1 cellular context compared by ENCODE assay signal in genomic region chr2:170716851-170717598, GRCh38.
TF ChIP-seq lines count a peak whose summit lies in the region.

No MANE protein-coding gene starts in this region.

TF ChIP-seq in HepG2, 621 proteins besides CTCF, POLR2A, EP300 and RAD21 (continued from another document and continues in another):
- 0 out of 2 replicates have a peak, but pooled peaks have one; percentile 61 for TF ChIP-seq LBX2 (CRISPR knock-in tag; IDR thresholded peaks at IDR 0.05; ENCODE audit: borderline replicate concordance)
- no peak for TF ChIP-seq SNRNP70 (IDR thresholded peaks at IDR 0.05; ENCODE audit: low read depth, low read length)
- peak; percentile 92 for TF ChIP-seq ZNF607 (CRISPR knock-in tag; IDR thresholded peaks at IDR 0.05; ENCODE audit: borderline replicate concordance)
- TF ChIP-seq STAT5B (CRISPR knock-in tag; IDR thresholded peaks at IDR 0.05), result no peak
- TF ChIP-seq ARHGAP35 (CRISPR knock-in tag; IDR thresholded peaks at IDR 0.05; ENCODE audit: borderline replicate concordance), result peak; percentile 87
- peak; percentile 88; the same call in 1 of the 2 replicates for TF ChIP-seq ZNF431 (CRISPR knock-in tag; IDR thresholded peaks at IDR 0.05; ENCODE audit: borderline replicate concordance, low read depth)
- no peak for TF ChIP-seq BCL6 (CRISPR knock-in tag; IDR thresholded peaks at IDR 0.05)
- TF ChIP-seq CREM (IDR thresholded peaks at IDR 0.05), result no peak
- no peak for TF ChIP-seq CREM (CRISPR knock-in tag; IDR thresholded peaks at IDR 0.05)
- no peak for TF ChIP-seq ZNF496 (CRISPR knock-in tag; IDR thresholded peaks at IDR 0.05; ENCODE audit: insufficient replicate concordance)
- TF ChIP-seq FOXC1 (CRISPR knock-in tag; IDR thresholded peaks at IDR 0.05; ENCODE audit: borderline replicate concordance), result peak; percentile 85
- no peak for TF ChIP-seq RNF219 (CRISPR knock-in tag; IDR thresholded peaks at IDR 0.05)
- no peak for TF ChIP-seq IKZF1 (IDR thresholded peaks at IDR 0.05)
- TF ChIP-seq FOXA1 (IDR thresholded peaks at IDR 0.05), result no peak
- TF ChIP-seq FOXA1 (CRISPR knock-in tag; IDR thresholded peaks at IDR 0.05), result 0 out of 2 replicates have a peak, but pooled peaks have one; percentile 42
- TF ChIP-seq MYC (CRISPR knock-in tag; IDR thresholded peaks at IDR 0.05; ENCODE audit: borderline replicate concordance), result peak; percentile 94
- no peak for TF ChIP-seq GTF3A (CRISPR knock-in tag; conservative IDR thresholded peaks at IDR 0.05)
- no peak for TF ChIP-seq CC2D1A (CRISPR knock-in tag; IDR thresholded peaks at IDR 0.05)
- TF ChIP-seq, protein P1, sequence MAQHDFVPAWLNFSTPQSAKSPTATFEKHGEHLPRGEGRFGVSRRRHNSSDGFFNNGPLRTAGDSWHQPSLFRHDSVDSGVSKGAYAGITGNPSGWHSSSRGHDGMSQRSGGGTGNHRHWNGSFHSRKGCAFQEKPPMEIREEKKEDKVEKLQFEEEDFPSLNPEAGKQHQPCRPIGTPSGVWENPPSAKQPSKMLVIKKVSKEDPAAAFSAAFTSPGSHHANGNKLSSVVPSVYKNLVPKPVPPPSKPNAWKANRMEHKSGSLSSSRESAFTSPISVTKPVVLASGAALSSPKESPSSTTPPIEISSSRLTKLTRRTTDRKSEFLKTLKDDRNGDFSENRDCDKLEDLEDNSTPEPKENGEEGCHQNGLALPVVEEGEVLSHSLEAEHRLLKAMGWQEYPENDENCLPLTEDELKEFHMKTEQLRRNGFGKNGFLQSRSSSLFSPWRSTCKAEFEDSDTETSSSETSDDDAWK (CRISPR knock-in tag; IDR thresholded peaks at IDR 0.05), result no peak
- TF ChIP-seq SIN3A (IDR thresholded peaks at IDR 0.05; ENCODE audit: borderline replicate concordance, low read depth, low read length), result peak; percentile 76; the same call in 1 of the 2 replicates
- TF ChIP-seq HBP1 (CRISPR knock-in tag; IDR thresholded peaks at IDR 0.05; ENCODE audit: low read depth), result peak; percentile 70; the same call in 1 of the 2 replicates
- TF ChIP-seq FOXK1 (CRISPR knock-in tag; IDR thresholded peaks at IDR 0.05; ENCODE audit: borderline replicate concordance, low read depth), result 0 out of 2 replicates have a peak, but pooled peaks have one; percentile 53
- TF ChIP-seq KLF16 (CRISPR knock-in tag; IDR thresholded peaks at IDR 0.05), result peak in 1 of 2 experiments; percentile 89; a peak in 2 of 4 replicates
- no peak for TF ChIP-seq TSC22D2 (CRISPR knock-in tag; IDR thresholded peaks at IDR 0.05; ENCODE audit: borderline replicate concordance)
- TF ChIP-seq ZNF207 (IDR thresholded peaks at IDR 0.05; ENCODE audit: borderline replicate concordance), result no peak
- TF ChIP-seq, protein P2, sequence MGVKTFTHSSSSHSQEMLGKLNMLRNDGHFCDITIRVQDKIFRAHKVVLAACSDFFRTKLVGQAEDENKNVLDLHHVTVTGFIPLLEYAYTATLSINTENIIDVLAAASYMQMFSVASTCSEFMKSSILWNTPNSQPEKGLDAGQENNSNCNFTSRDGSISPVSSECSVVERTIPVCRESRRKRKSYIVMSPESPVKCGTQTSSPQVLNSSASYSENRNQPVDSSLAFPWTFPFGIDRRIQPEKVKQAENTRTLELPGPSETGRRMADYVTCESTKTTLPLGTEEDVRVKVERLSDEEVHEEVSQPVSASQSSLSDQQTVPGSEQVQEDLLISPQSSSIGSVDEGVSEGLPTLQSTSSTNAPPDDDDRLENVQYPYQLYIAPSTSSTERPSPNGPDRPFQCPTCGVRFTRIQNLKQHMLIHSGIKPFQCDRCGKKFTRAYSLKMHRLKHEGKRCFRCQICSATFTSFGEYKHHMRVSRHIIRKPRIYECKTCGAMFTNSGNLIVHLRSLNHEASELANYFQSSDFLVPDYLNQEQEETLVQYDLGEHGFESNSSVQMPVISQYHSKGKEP (CRISPR knock-in tag; IDR thresholded peaks at IDR 0.05), result no peak; the same call in 1 of the 2 replicates
- TF ChIP-seq NR2F6 (IDR thresholded peaks at IDR 0.05), result no peak
- TF ChIP-seq NR2F6 (CRISPR knock-in tag; IDR thresholded peaks at IDR 0.05), result peak; percentile 22; the same call in 1 of the 2 replicates
- TF ChIP-seq HMG20B (CRISPR knock-in tag; conservative IDR thresholded peaks at IDR 0.05), result 0 out of 2 replicates have a peak, but pooled peaks have one; percentile 5
- no peak for TF ChIP-seq YEATS2 (CRISPR knock-in tag; IDR thresholded peaks at IDR 0.05; ENCODE audit: borderline replicate concordance)
- TF ChIP-seq IKZF4 (CRISPR knock-in tag; IDR thresholded peaks at IDR 0.05; ENCODE audit: borderline replicate concordance, low read depth, not compliant biosample characterization), result peak; percentile 91
- TF ChIP-seq, protein P3, sequence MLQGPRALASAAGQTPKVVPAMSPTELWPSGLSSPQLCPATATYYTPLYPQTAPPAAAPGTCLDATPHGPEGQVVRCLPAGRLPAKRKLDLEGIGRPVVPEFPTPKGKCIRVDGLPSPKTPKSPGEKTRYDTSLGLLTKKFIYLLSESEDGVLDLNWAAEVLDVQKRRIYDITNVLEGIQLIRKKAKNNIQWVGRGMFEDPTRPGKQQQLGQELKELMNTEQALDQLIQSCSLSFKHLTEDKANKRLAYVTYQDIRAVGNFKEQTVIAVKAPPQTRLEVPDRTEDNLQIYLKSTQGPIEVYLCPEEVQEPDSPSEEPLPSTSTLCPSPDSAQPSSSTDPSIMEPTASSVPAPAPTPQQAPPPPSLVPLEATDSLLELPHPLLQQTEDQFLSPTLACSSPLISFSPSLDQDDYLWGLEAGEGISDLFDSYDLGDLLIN (CRISPR knock-in tag; IDR thresholded peaks at IDR 0.05; ENCODE audit: borderline replicate concordance), result no peak; the same call in 1 of the 2 replicates
- peak; percentile 76; the same call in 1 of the 2 replicates for TF ChIP-seq ISX (CRISPR knock-in tag; conservative IDR thresholded peaks at IDR 0.05)
- TF ChIP-seq ZNF567 (CRISPR knock-in tag; IDR thresholded peaks at IDR 0.05; ENCODE audit: borderline replicate concordance), result peak; percentile 64; the same call in 1 of the 2 replicates
- TF ChIP-seq UBTF (CRISPR knock-in tag; IDR thresholded peaks at IDR 0.05), result peak; percentile 94
- 0 out of 2 replicates have a peak, but pooled peaks have one; percentile 66 for TF ChIP-seq ZKSCAN8 (CRISPR knock-in tag; IDR thresholded peaks at IDR 0.05; ENCODE audit: borderline replicate concordance)
- peak; percentile 67; the same call in 1 of the 2 replicates for TF ChIP-seq POGK (CRISPR knock-in tag; conservative IDR thresholded peaks at IDR 0.05)
- TF ChIP-seq BRCA1 (CRISPR knock-in tag; IDR thresholded peaks at IDR 0.05), result peak; percentile 87; the same call in 1 of the 2 replicates
- TF ChIP-seq, protein P4, sequence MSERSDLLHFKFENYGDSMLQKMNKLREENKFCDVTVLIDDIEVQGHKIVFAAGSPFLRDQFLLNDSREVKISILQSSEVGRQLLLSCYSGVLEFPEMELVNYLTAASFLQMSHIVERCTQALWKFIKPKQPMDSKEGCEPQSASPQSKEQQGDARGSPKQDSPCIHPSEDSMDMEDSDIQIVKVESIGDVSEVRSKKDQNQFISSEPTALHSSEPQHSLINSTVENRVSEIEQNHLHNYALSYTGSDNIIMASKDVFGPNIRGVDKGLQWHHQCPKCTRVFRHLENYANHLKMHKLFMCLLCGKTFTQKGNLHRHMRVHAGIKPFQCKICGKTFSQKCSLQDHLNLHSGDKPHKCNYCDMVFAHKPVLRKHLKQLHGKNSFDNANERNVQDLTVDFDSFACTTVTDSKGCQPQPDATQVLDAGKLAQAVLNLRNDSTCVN (CRISPR knock-in tag; IDR thresholded peaks at IDR 0.05; ENCODE audit: borderline replicate concordance), result peak; percentile 59; the same call in 1 of the 2 replicates
- no peak for TF ChIP-seq WIZ (CRISPR knock-in tag; IDR thresholded peaks at IDR 0.05)
- peak; percentile 67 for TF ChIP-seq SALL2 (CRISPR knock-in tag; IDR thresholded peaks at IDR 0.05)
- TF ChIP-seq ZNF781 (CRISPR knock-in tag; IDR thresholded peaks at IDR 0.05; ENCODE audit: borderline replicate concordance, not compliant biosample characterization), result peak; percentile 84
- no peak; the same call in 1 of the 2 replicates for TF ChIP-seq ZNF589 (CRISPR knock-in tag; conservative IDR thresholded peaks at IDR 0.05)
- TF ChIP-seq ZNF605 (CRISPR knock-in tag; IDR thresholded peaks at IDR 0.05), result peak; percentile 85
- peak; percentile 68; the same call in 1 of the 2 replicates for TF ChIP-seq KLF13 (CRISPR knock-in tag; IDR thresholded peaks at IDR 0.05)
- no peak; the same call in 1 of the 2 replicates for TF ChIP-seq ZNF260 (CRISPR knock-in tag; IDR thresholded peaks at IDR 0.05; ENCODE audit: borderline replicate concordance, low read depth)
- TF ChIP-seq, protein P5, sequence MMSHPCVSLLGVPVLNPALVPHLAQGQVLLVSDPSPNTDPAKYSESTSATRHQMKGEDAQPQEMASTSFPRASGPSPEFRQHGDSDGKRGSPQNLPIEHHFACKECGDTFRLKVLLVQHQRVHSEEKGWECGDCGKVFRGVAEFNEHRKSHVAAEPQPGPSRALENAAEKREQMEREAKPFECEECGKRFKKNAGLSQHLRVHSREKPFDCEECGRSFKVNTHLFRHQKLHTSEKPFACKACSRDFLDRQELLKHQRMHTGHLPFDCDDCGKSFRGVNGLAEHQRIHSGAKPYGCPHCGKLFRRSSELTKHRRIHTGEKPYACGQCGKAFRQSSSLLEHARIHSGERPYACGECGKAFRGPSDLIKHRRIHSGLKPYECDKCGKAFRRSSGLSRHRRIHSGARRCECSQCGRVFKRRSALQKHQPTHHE (CRISPR knock-in tag; IDR thresholded peaks at IDR 0.05; ENCODE audit: borderline replicate concordance), result no peak; the same call in 1 of the 2 replicates
- TF ChIP-seq DNMT1 (CRISPR knock-in tag; IDR thresholded peaks at IDR 0.05), result peak; percentile 61; the same call in 1 of the 2 replicates
- TF ChIP-seq ZNF205 (CRISPR knock-in tag; IDR thresholded peaks at IDR 0.05), result peak; percentile 68; the same call in 1 of the 2 replicates
- peak; percentile 83 for TF ChIP-seq ASH2L (IDR thresholded peaks at IDR 0.05; ENCODE audit: insufficient read length, low read depth, low read length)
- peak; percentile 29 for TF ChIP-seq FOXA3 (CRISPR knock-in tag; IDR thresholded peaks at IDR 0.05)
- peak; percentile 77; the same call in 1 of the 2 replicates for TF ChIP-seq ZFYVE20 (CRISPR knock-in tag; IDR thresholded peaks at IDR 0.05; ENCODE audit: borderline replicate concordance, low read depth)
- peak; percentile 78 for TF ChIP-seq TAF15 (IDR thresholded peaks at IDR 0.05; ENCODE audit: low read depth, low read length, poor library complexity, severe bottlenecking)
- peak; percentile 93 for TF ChIP-seq ZNF766 (CRISPR knock-in tag; IDR thresholded peaks at IDR 0.05; ENCODE audit: borderline replicate concordance)
- TF ChIP-seq POGZ (CRISPR knock-in tag; IDR thresholded peaks at IDR 0.05), result no peak
- TF ChIP-seq MAF1 (CRISPR knock-in tag; IDR thresholded peaks at IDR 0.05; ENCODE audit: borderline replicate concordance), result no peak
